Comparison of ENCODE assay signal across 1 cellular context in the genomic region with DNA sequence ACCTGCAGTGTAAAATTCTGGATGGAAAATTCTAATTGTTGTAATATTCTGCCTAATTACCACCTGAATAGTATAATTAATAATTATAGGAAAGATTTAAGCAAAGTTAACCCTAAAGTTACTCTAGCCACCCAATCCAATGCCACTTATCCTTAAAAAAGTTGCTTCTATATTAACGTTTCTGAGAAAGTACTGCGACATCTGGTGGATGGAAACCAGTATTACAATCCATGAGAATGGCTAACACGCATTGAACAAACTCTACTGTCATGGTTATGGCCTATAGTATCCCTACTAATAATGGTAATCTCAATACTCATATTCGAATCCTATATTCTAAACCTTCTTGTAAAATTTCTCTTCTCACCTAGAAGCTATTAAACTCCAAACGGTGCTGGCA.
TF ChIP-seq lines count a peak whose summit lies in the region.

No MANE protein-coding gene starts in this region.

TF ChIP-seq in H1, 55 proteins besides CTCF, POLR2A, EP300 and RAD21 (continued from another document):
- TF ChIP-seq, protein P1, sequence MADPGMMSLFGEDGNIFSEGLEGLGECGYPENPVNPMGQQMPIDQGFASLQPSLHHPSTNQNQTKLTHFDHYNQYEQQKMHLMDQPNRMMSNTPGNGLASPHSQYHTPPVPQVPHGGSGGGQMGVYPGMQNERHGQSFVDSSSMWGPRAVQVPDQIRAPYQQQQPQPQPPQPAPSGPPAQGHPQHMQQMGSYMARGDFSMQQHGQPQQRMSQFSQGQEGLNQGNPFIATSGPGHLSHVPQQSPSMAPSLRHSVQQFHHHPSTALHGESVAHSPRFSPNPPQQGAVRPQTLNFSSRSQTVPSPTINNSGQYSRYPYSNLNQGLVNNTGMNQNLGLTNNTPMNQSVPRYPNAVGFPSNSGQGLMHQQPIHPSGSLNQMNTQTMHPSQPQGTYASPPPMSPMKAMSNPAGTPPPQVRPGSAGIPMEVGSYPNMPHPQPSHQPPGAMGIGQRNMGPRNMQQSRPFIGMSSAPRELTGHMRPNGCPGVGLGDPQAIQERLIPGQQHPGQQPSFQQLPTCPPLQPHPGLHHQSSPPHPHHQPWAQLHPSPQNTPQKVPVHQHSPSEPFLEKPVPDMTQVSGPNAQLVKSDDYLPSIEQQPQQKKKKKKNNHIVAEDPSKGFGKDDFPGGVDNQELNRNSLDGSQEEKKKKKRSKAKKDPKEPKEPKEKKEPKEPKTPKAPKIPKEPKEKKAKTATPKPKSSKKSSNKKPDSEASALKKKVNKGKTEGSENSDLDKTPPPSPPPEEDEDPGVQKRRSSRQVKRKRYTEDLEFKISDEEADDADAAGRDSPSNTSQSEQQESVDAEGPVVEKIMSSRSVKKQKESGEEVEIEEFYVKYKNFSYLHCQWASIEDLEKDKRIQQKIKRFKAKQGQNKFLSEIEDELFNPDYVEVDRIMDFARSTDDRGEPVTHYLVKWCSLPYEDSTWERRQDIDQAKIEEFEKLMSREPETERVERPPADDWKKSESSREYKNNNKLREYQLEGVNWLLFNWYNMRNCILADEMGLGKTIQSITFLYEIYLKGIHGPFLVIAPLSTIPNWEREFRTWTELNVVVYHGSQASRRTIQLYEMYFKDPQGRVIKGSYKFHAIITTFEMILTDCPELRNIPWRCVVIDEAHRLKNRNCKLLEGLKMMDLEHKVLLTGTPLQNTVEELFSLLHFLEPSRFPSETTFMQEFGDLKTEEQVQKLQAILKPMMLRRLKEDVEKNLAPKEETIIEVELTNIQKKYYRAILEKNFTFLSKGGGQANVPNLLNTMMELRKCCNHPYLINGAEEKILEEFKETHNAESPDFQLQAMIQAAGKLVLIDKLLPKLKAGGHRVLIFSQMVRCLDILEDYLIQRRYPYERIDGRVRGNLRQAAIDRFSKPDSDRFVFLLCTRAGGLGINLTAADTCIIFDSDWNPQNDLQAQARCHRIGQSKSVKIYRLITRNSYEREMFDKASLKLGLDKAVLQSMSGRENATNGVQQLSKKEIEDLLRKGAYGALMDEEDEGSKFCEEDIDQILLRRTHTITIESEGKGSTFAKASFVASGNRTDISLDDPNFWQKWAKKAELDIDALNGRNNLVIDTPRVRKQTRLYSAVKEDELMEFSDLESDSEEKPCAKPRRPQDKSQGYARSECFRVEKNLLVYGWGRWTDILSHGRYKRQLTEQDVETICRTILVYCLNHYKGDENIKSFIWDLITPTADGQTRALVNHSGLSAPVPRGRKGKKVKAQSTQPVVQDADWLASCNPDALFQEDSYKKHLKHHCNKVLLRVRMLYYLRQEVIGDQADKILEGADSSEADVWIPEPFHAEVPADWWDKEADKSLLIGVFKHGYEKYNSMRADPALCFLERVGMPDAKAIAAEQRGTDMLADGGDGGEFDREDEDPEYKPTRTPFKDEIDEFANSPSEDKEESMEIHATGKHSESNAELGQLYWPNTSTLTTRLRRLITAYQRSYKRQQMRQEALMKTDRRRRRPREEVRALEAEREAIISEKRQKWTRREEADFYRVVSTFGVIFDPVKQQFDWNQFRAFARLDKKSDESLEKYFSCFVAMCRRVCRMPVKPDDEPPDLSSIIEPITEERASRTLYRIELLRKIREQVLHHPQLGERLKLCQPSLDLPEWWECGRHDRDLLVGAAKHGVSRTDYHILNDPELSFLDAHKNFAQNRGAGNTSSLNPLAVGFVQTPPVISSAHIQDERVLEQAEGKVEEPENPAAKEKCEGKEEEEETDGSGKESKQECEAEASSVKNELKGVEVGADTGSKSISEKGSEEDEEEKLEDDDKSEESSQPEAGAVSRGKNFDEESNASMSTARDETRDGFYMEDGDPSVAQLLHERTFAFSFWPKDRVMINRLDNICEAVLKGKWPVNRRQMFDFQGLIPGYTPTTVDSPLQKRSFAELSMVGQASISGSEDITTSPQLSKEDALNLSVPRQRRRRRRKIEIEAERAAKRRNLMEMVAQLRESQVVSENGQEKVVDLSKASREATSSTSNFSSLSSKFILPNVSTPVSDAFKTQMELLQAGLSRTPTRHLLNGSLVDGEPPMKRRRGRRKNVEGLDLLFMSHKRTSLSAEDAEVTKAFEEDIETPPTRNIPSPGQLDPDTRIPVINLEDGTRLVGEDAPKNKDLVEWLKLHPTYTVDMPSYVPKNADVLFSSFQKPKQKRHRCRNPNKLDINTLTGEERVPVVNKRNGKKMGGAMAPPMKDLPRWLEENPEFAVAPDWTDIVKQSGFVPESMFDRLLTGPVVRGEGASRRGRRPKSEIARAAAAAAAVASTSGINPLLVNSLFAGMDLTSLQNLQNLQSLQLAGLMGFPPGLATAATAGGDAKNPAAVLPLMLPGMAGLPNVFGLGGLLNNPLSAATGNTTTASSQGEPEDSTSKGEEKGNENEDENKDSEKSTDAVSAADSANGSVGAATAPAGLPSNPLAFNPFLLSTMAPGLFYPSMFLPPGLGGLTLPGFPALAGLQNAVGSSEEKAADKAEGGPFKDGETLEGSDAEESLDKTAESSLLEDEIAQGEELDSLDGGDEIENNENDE (IDR thresholded peaks at IDR 0.05; ENCODE audit: insufficient replicate concordance, low read length): no peak
- TF ChIP-seq KDM4A (IDR thresholded peaks at IDR 0.05; ENCODE audit: low read depth, low read length, severe bottlenecking) (no peak), FOSL1 (IDR thresholded peaks at IDR 0.05; ENCODE audit: insufficient read depth, low read depth, low read length) (no peak), HDAC2 (IDR thresholded peaks at IDR 0.05; ENCODE audit: borderline replicate concordance in 1 of 2, low read depth in 2 of 2, low read length in 2 of 2) (no peak), CBX5 (IDR thresholded peaks at IDR 0.05; ENCODE audit: low read depth, low read length) (no peak), SP1 (IDR thresholded peaks at IDR 0.05; ENCODE audit: low read depth, low read length) (no peak), GABPA (IDR thresholded peaks at IDR 0.05; ENCODE audit: borderline replicate concordance, insufficient read depth, low read length) (no peak), CEBPB (IDR thresholded peaks at IDR 0.05; ENCODE audit: low read depth, low read length) (no peak), NANOG (IDR thresholded peaks at IDR 0.05; ENCODE audit: insufficient read depth, low read depth, low read length, poor library complexity, severe bottlenecking) (no peak), TEAD4 (IDR thresholded peaks at IDR 0.05; ENCODE audit: low read depth, low read length) (no peak)
- TF ChIP-seq, protein P2, sequence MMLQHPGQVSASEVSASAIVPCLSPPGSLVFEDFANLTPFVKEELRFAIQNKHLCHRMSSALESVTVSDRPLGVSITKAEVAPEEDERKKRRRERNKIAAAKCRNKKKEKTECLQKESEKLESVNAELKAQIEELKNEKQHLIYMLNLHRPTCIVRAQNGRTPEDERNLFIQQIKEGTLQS (IDR thresholded peaks at IDR 0.05; ENCODE audit: insufficient read depth, low read depth, low read length): no peak
- TF ChIP-seq, protein P3, sequence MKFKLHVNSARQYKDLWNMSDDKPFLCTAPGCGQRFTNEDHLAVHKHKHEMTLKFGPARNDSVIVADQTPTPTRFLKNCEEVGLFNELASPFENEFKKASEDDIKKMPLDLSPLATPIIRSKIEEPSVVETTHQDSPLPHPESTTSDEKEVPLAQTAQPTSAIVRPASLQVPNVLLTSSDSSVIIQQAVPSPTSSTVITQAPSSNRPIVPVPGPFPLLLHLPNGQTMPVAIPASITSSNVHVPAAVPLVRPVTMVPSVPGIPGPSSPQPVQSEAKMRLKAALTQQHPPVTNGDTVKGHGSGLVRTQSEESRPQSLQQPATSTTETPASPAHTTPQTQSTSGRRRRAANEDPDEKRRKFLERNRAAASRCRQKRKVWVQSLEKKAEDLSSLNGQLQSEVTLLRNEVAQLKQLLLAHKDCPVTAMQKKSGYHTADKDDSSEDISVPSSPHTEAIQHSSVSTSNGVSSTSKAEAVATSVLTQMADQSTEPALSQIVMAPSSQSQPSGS (IDR thresholded peaks at IDR 0.05; ENCODE audit: low read length): no peak
